ENCODE assay signal across 12 cellular contexts in genomic region chr19:2454199-2454961, GRCh38. TPM values are rescaled to one million over a fixed set of nuclear protein-coding genes. Genes with fewer than 3 reads are reported as not detected.
A peak's percentile ranks its signal among the peaks of the same experiment; 100 is the strongest.
DNase-seq lines count a peak whose midpoint lies in the region; ATAC-seq and TF ChIP-seq lines count a peak whose summit lies in the region.
"Had no signal": no experiment of that assay in that cellular context is flagged by ENCODE, and none has a peak within 500 bp of the region (broad histone marks: within the 10 kb centered on the region; RNA-seq: fewer than 3 reads in every experiment).

No MANE protein-coding gene starts in this region.

- H3K27me3 ChIP-seq in CD4-positive, alpha-beta T cell (ENCODE audit: control insufficient read depth, insufficient read depth, low read length) = no peaks in the 10 kb centered on the region
- H3K27me3 ChIP-seq in H7 (ENCODE audit: control insufficient read depth, insufficient read depth, low read length) (no peaks in the 10 kb centered on the region), upper lobe of right lung (no peaks in the 10 kb centered on the region)
- H3K27me3 ChIP-seq in naive thymus-derived CD4-positive, alpha-beta T cell (ENCODE audit: control insufficient read depth in 2 of 2, insufficient read depth in 2 of 2, low read length in 2 of 2) = no peaks in the 10 kb centered on the region

- H3K4me1 Mint-ChIP-seq in CD4-positive, alpha-beta T cell (ENCODE audit: low read depth) = peaks cover 13% of the 10 kb centered on the region
- peaks cover 18% of the 10 kb centered on the region for H3K4me1 Mint-ChIP-seq in activated T-helper 1 cell treated with anti-CD3 and anti-CD28 coated beads, Interleukin-12 subunit alpha, Interleukin-12 subunit beta, Interleukin-2, Interleukin-4 antibody, amounts not matched to agents 30 ng/mL and 10 ng/mL and 1 ng/mL, durations not matched to agents 14 hours and 24 hours and 36 hours (ENCODE audit: low read depth)
- peaks cover 14 to 23% (median 18%) of the 10 kb centered on the region in 7 donors for H3K4me1 Mint-ChIP-seq in naive thymus-derived CD4-positive, alpha-beta T cell

- H3K36me3 ChIP-seq in H7 (replicated peaks; ENCODE audit: control insufficient read depth, insufficient read depth, low read length) = no peaks in the 10 kb centered on the region; the same call in none of the 2 replicates
- H3K36me3 ChIP-seq in naive thymus-derived CD4-positive, alpha-beta T cell (ENCODE audit: control insufficient read depth in 2 of 3, insufficient read depth in 3 of 3, low read length in 3 of 3) = no peaks in the 10 kb centered on the region
- no peaks in the 10 kb centered on the region for H3K36me3 ChIP-seq in upper lobe of right lung

- DNase-seq in CD4-positive, alpha-beta T cell = no peak
- DNase-seq in H7 (peak; percentile 50), GOT3 (lab: John Stamatoyannopoulos, UW) (no peak), upper lobe of right lung (no peak)
- no peak for DNase-seq in activated T-helper 1 cell treated with anti-CD3 and anti-CD28 coated beads, Interleukin-12 subunit alpha, Interleukin-12 subunit beta, Interleukin-2, Interleukin-4 antibody, amounts not matched to agents 30 ng/mL and 10 ng/mL and 1 ng/mL, durations not matched to agents 14 hours and 24 hours and 36 hours (ENCODE audit: low spot score)
- no peak for DNase-seq in naive thymus-derived CD4-positive, alpha-beta T cell
- DNase-seq: dermis blood vessel endothelial cell; DMS79 treated with DMSO at 0.1 percent for 48 hours; MM.1S; NCI-H526 treated with DMSO at 0.1 percent for 48 hours; stimulated activated CD8-positive, alpha-beta memory T cell treated with anti-CD3 and anti-CD28 coated beads, Interleukin-4, amount 100 ng/mL, for 48 hours had no signal

- CTCF ChIA-PET in CD4-positive, alpha-beta T cell (lab: Charles Lee) = interaction anchor here (1.4 kb wide), 1 partner anchor 157 kb away, joined by 3 read pairs; no protein-coding TSS in a partner anchor
- CTCF ChIA-PET in naive thymus-derived CD4-positive, alpha-beta T cell (lab: Charles Lee) = interaction anchor here (1.1 kb wide), 1 partner anchor 62 kb away, joined by 3 read pairs; no protein-coding TSS in a partner anchor

- H3K36me3 Mint-ChIP-seq in CD4-positive, alpha-beta T cell (ENCODE audit: low read depth) = no peaks in the 10 kb centered on the region
- H3K36me3 Mint-ChIP-seq in activated T-helper 1 cell treated with anti-CD3 and anti-CD28 coated beads, Interleukin-12 subunit alpha, Interleukin-12 subunit beta, Interleukin-2, Interleukin-4 antibody, amounts not matched to agents 30 ng/mL and 10 ng/mL and 1 ng/mL, durations not matched to agents 14 hours and 24 hours and 36 hours (ENCODE audit: low read depth) = peaks cover 8% of the 10 kb centered on the region
- H3K36me3 Mint-ChIP-seq in naive thymus-derived CD4-positive, alpha-beta T cell = peaks cover 0 to 7% (median 0%) of the 10 kb centered on the region in 5 donors

- intact Hi-C loops in CD4-positive, alpha-beta T cell (cut with DNase I, micrococcal nuclease) = no loop called here
- intact Hi-C loops in activated T-helper 1 cell treated with anti-CD3 and anti-CD28 coated beads, Interleukin-12 subunit alpha, Interleukin-12 subunit beta, Interleukin-2, Interleukin-4 antibody, amounts not matched to agents 30 ng/mL and 10 ng/mL and 1 ng/mL, durations not matched to agents 14 hours and 24 hours and 36 hours (cut with micrococcal nuclease) = no loop called here
- intact Hi-C loops in naive thymus-derived CD4-positive, alpha-beta T cell (cut with micrococcal nuclease) = loop anchor here in 1 of 2 donors (10.0 kb wide), 1 partner anchor 300 kb away; the partner anchor contains the start of gene AP3D1
- intact Hi-C loops in upper lobe of right lung (cut with DNase I) = no loop called here

- no peaks in the 10 kb centered on the region for H3K27me3 Mint-ChIP-seq in CD4-positive, alpha-beta T cell
- H3K27me3 Mint-ChIP-seq in activated T-helper 1 cell treated with anti-CD3 and anti-CD28 coated beads, Interleukin-12 subunit alpha, Interleukin-12 subunit beta, Interleukin-2, Interleukin-4 antibody, amounts not matched to agents 30 ng/mL and 10 ng/mL and 1 ng/mL, durations not matched to agents 14 hours and 24 hours and 36 hours (ENCODE audit: insufficient read depth) = no peaks in the 10 kb centered on the region
- no peaks in the 10 kb centered on the region for H3K27me3 Mint-ChIP-seq in naive thymus-derived CD4-positive, alpha-beta T cell

- H3K9me3 Mint-ChIP-seq in CD4-positive, alpha-beta T cell = no peaks in the 10 kb centered on the region
- no peaks in the 10 kb centered on the region for H3K9me3 Mint-ChIP-seq in activated T-helper 1 cell treated with anti-CD3 and anti-CD28 coated beads, Interleukin-12 subunit alpha, Interleukin-12 subunit beta, Interleukin-2, Interleukin-4 antibody, amounts not matched to agents 30 ng/mL and 10 ng/mL and 1 ng/mL, durations not matched to agents 14 hours and 24 hours and 36 hours
- no peaks in the 10 kb centered on the region for H3K9me3 Mint-ChIP-seq in naive thymus-derived CD4-positive, alpha-beta T cell

- peak overlapping the region; percentile 85 for H3K4me3 Mint-ChIP-seq in CD4-positive, alpha-beta T cell
- peak overlapping the region; percentile 87 for H3K4me3 Mint-ChIP-seq in activated T-helper 1 cell treated with anti-CD3 and anti-CD28 coated beads, Interleukin-12 subunit alpha, Interleukin-12 subunit beta, Interleukin-2, Interleukin-4 antibody, amounts not matched to agents 30 ng/mL and 10 ng/mL and 1 ng/mL, durations not matched to agents 14 hours and 24 hours and 36 hours
- H3K4me3 Mint-ChIP-seq in naive thymus-derived CD4-positive, alpha-beta T cell = peak overlapping the region; percentile 72 to 90 (median 84)

- TF ChIP-seq CTCF in CD4-positive, alpha-beta T cell (IDR thresholded peaks at IDR 0.05) = no peak
- TF ChIP-seq CTCF in upper lobe of right lung (IDR thresholded peaks at IDR 0.05) = no peak

- H3K4me1 ChIP-seq in naive thymus-derived CD4-positive, alpha-beta T cell (ENCODE audit: control insufficient read depth in 2 of 2, insufficient read depth in 2 of 2, low read length in 2 of 2) = peaks cover 14 to 18% of the 10 kb centered on the region in 2 donors
- H3K4me1 ChIP-seq in upper lobe of right lung = peaks cover 6% of the 10 kb centered on the region

- H3K27ac Mint-ChIP-seq in CD4-positive, alpha-beta T cell = peak overlapping the region; percentile 42
- peak overlapping the region; percentile 57 for H3K27ac Mint-ChIP-seq in activated T-helper 1 cell treated with anti-CD3 and anti-CD28 coated beads, Interleukin-12 subunit alpha, Interleukin-12 subunit beta, Interleukin-2, Interleukin-4 antibody, amounts not matched to agents 30 ng/mL and 10 ng/mL and 1 ng/mL, durations not matched to agents 14 hours and 24 hours and 36 hours
- H3K27ac Mint-ChIP-seq in naive thymus-derived CD4-positive, alpha-beta T cell = peak overlapping the region in 8 of 9 donors; percentile 23 to 77 (median 56)

- no peak overlapping the region for H3K4me3 ChIP-seq in H7 (ENCODE audit: insufficient read depth, low read depth, low read length)
- H3K4me3 ChIP-seq in naive thymus-derived CD4-positive, alpha-beta T cell (ENCODE audit: low read length) = no peak overlapping the region
- H3K4me3 ChIP-seq in upper lobe of right lung = no peak overlapping the region

- ATAC-seq in CD4-positive, alpha-beta T cell (ENCODE audit: poor library complexity) = no peak
- ATAC-seq in naive thymus-derived CD4-positive, alpha-beta T cell = no peak
- no peak for ATAC-seq in upper lobe of right lung
- no peak for ATAC-seq in GM21423 (IDR thresholded peaks at IDR 0.05; ENCODE audit: unreplicated experiment)

- no peak overlapping the region for H3K27ac ChIP-seq in CD4-positive, alpha-beta T cell (ENCODE audit: low read depth, low read length)
- H3K27ac ChIP-seq in naive thymus-derived CD4-positive, alpha-beta T cell (ENCODE audit: low read depth, low read length) = no peak overlapping the region
- H3K27ac ChIP-seq in upper lobe of right lung = no peak overlapping the region

- POLR2A ChIA-PET in CD4-positive, alpha-beta T cell (lab: Charles Lee) = interaction anchor here (1.3 to 3.8 kb wide), 3 partner anchors 22 to 26 kb away, joined by 5 to 45 read pairs (median 36); partner anchors contain the start of genes GADD45B and TIMM13
- POLR2A ChIA-PET in naive thymus-derived CD4-positive, alpha-beta T cell (lab: Charles Lee) = interaction anchor here (0.6 to 1.3 kb wide), 3 partner anchors 12 to 30 kb away, joined by 3 read pairs; partner anchors contain the start of gene GADD45B

- H3K9me3 ChIP-seq in CD4-positive, alpha-beta T cell (ENCODE audit: control insufficient read depth, low read length) = no peaks in the 10 kb centered on the region
- H3K9me3 ChIP-seq in naive thymus-derived CD4-positive, alpha-beta T cell (ENCODE audit: control insufficient read depth in 2 of 3, low read length in 3 of 3) = no peaks in the 10 kb centered on the region
- no peaks in the 10 kb centered on the region for H3K9me3 ChIP-seq in upper lobe of right lung

RNA-seq across cellular contexts. Expression of gene LMNB2, which starts 2.4 kb away (rescaled TPM):
- 1 to 10 TPM; 9.7 to 10.0 TPM for total RNA-seq in CD4-positive, alpha-beta T cell
- 204 and 229 TPM in 2 replicates for total RNA-seq in H7 (2014; rRNA removed; shearing (Covaris generic))
- total RNA-seq in activated T-helper 1 cell treated with anti-CD3 and anti-CD28 coated beads, Interleukin-12 subunit alpha, Interleukin-12 subunit beta, Interleukin-2, Interleukin-4 antibody, amounts not matched to agents 30 ng/mL and 10 ng/mL and 1 ng/mL, durations not matched to agents 14 hours and 24 hours and 36 hours = 109 and 116 TPM in 2 replicates
- total RNA-seq in naive thymus-derived CD4-positive, alpha-beta T cell = 10 to 100 TPM; 10.8 to 86.4 (median 16.6) TPM
- polyA plus RNA-seq in naive thymus-derived CD4-positive, alpha-beta T cell = 10 to 100 TPM in 1 of 2 donors, 1 to 10 TPM in 1; 5.6 to 11.4 TPM
- 22.0 TPM for total RNA-seq in upper lobe of right lung

RNA-seq across cellular contexts. Expression of gene GADD45B, which starts 21.5 kb away (rescaled TPM):
- 100 to 1,000 TPM; 284 to 285 TPM for total RNA-seq in CD4-positive, alpha-beta T cell
- total RNA-seq in H7 (2014; rRNA removed; shearing (Covaris generic)) = 29.4 and 39.9 TPM in 2 replicates
- total RNA-seq in activated T-helper 1 cell treated with anti-CD3 and anti-CD28 coated beads, Interleukin-12 subunit alpha, Interleukin-12 subunit beta, Interleukin-2, Interleukin-4 antibody, amounts not matched to agents 30 ng/mL and 10 ng/mL and 1 ng/mL, durations not matched to agents 14 hours and 24 hours and 36 hours = 129 and 132 TPM in 2 replicates
- 100 to 1,000 TPM in 2 of 5 experiments, 10 to 100 TPM in 3; 71.7 to 157 (median 84.2) TPM for total RNA-seq in naive thymus-derived CD4-positive, alpha-beta T cell
- 10 to 100 TPM; 30.1 to 38.4 TPM for polyA plus RNA-seq in naive thymus-derived CD4-positive, alpha-beta T cell
- total RNA-seq in upper lobe of right lung = 91.2 TPM

RNA-seq across cellular contexts. Expression of gene TIMM13, which starts 27.0 kb away (rescaled TPM):
- total RNA-seq in CD4-positive, alpha-beta T cell = 10 to 100 TPM; 17.3 to 22.3 TPM
- total RNA-seq in H7 (2014; rRNA removed; shearing (Covaris generic)) = 176 and 179 TPM in 2 replicates
- total RNA-seq in activated T-helper 1 cell treated with anti-CD3 and anti-CD28 coated beads, Interleukin-12 subunit alpha, Interleukin-12 subunit beta, Interleukin-2, Interleukin-4 antibody, amounts not matched to agents 30 ng/mL and 10 ng/mL and 1 ng/mL, durations not matched to agents 14 hours and 24 hours and 36 hours = 178 and 185 TPM in 2 replicates
- total RNA-seq in naive thymus-derived CD4-positive, alpha-beta T cell = 10 to 100 TPM; 31.3 to 70.8 (median 35.4) TPM
- 10 to 100 TPM; 63.6 to 75.3 TPM for polyA plus RNA-seq in naive thymus-derived CD4-positive, alpha-beta T cell
- total RNA-seq in upper lobe of right lung = 61.0 TPM
